Comparison of ENCODE assay signal across 13 cellular contexts in the genomic region with DNA sequence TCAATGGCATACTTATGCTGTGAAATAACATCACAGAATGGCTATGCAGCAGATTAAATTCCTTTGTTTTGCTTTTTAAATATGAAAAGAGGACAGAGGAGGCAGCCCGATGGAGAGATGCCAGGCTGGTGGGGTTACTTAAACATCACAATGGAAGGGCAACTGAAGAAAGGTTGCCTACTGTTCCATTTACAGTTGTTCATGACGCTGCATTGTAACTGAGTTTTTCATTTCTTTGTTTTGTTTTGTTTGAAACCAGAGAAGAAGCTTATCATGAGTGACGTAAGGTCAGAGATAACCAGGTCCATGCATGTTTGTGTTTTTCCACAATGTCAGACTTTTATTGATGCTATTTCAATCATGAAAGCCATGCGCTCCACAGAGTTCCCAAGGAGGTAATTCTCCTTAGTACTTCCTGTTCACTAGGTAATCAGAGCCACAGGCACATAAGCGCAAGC.
"Had no signal": no experiment of that assay in that cellular context is flagged by ENCODE, and none has a peak within 500 bp of the region (broad histone marks: within the 10 kb centered on the region; RNA-seq: fewer than 3 reads in every experiment).

No MANE protein-coding gene starts in this region.

- H3K4me3 ChIP-seq: gastrocnemius medialis, pancreas had no signal

- H3K4me1 ChIP-seq: pancreas had no signal

- H3K27ac ChIP-seq: gastrocnemius medialis, pancreas had no signal

- H3K36me3 ChIP-seq: gastrocnemius medialis, pancreas had no signal

- H3K36me3 Mint-ChIP-seq: activated naive CD8-positive, alpha-beta T cell treated with anti-CD3 and anti-CD28 coated beads, Interleukin-2, amount 10 ng/mL, durations not matched to agents 7 days and 5 days had no signal

- H3K9me3 ChIP-seq: gastrocnemius medialis, pancreas had no signal

- DNase-seq: activated CD4-positive, alpha-beta T cell treated with anti-CD3 and anti-CD28 coated beads for 36 hours; activated CD8-positive, alpha-beta memory T cell treated with anti-CD3 and anti-CD28 coated beads, Interleukin-2, amount 50 U/mL, for 48 hours; activated CD8-positive, alpha-beta T cell treated with anti-CD3 and anti-CD28 coated beads, Interleukin-2, amount 10 ng/mL, durations not matched to agents 7 days and 5 days; activated naive CD8-positive, alpha-beta T cell treated with anti-CD3 and anti-CD28 coated beads, Interleukin-2, amount 10 ng/mL, durations not matched to agents 7 days and 5 days; aorta; gastrocnemius medialis; left ventricle myocardium superior; pancreas; stimulated activated CD4-positive, alpha-beta T cell treated with anti-CD3 and anti-CD28 coated beads, Interleukin-4, amount 100 ng/mL, for 1 hour; stimulated activated CD8-positive, alpha-beta memory T cell treated with anti-CD3 and anti-CD28 coated beads, Interleukin-4, amount 100 ng/mL, for 48 hours; T-helper 9 cell had no signal

- H3K27me3 ChIP-seq: gastrocnemius medialis, pancreas had no signal

- ATAC-seq: activated CD4-positive, alpha-beta T cell treated with anti-CD3 and anti-CD28 coated beads for 36 hours; activated CD8-positive, alpha-beta T cell treated with anti-CD3 and anti-CD28 coated beads, Interleukin-2, amount 10 ng/mL, durations not matched to agents 7 days and 5 days; gastrocnemius medialis; left ventricle myocardium superior had no signal

- H3K27ac Mint-ChIP-seq: activated CD4-positive, alpha-beta T cell treated with anti-CD3 and anti-CD28 coated beads for 36 hours; activated CD8-positive, alpha-beta T cell treated with anti-CD3 and anti-CD28 coated beads, Interleukin-2, amount 10 ng/mL, durations not matched to agents 7 days and 5 days; activated naive CD8-positive, alpha-beta T cell treated with anti-CD3 and anti-CD28 coated beads, Interleukin-2, amount 10 ng/mL, durations not matched to agents 7 days and 5 days; stimulated activated naive CD8-positive, alpha-beta T cell treated with anti-CD3 and anti-CD28 coated beads, Interleukin-15, Interleukin-2, amounts not matched to agents 100 ng/mL and 50 ng/mL, for 24 hours had no signal

- H3K4me3 Mint-ChIP-seq: activated CD4-positive, alpha-beta T cell treated with anti-CD3 and anti-CD28 coated beads for 36 hours; activated CD8-positive, alpha-beta T cell treated with anti-CD3 and anti-CD28 coated beads, Interleukin-2, amount 10 ng/mL, durations not matched to agents 7 days and 5 days; activated naive CD8-positive, alpha-beta T cell treated with anti-CD3 and anti-CD28 coated beads, Interleukin-2, amount 10 ng/mL, durations not matched to agents 7 days and 5 days; neural crest cell; stimulated activated naive CD8-positive, alpha-beta T cell treated with anti-CD3 and anti-CD28 coated beads, Interleukin-15, Interleukin-2, amounts not matched to agents 100 ng/mL and 50 ng/mL, for 24 hours had no signal

- H3K4me1 Mint-ChIP-seq: activated CD4-positive, alpha-beta T cell treated with anti-CD3 and anti-CD28 coated beads for 36 hours had no signal
